Comparison of ENCODE assay signal across 1 cellular context in genomic region chr12:111597731-111598636, GRCh38.
A peak's percentile ranks its signal among the peaks of the same experiment; 100 is the strongest.
TF ChIP-seq lines count a peak whose summit lies in the region.

No MANE protein-coding gene starts in this region.

TF ChIP-seq in HEK293, 187 proteins besides CTCF, POLR2A, EP300 and RAD21 (continued from another document and continues in another):
- TF ChIP-seq ZBTB49 (tag by site-specific recombination; IDR thresholded peaks at IDR 0.05; ENCODE audit: low read depth) (no peak), ZNF629 (tag by site-specific recombination; IDR thresholded peaks at IDR 0.05) (no peak), KLF9 (tag by site-specific recombination; IDR thresholded peaks at IDR 0.05; ENCODE audit: low read depth) (peak; percentile 65), KLF17 (tag by site-specific recombination; IDR thresholded peaks at IDR 0.05) (no peak), ZNF610 (tag by site-specific recombination; IDR thresholded peaks at IDR 0.05; ENCODE audit: borderline replicate concordance) (no peak; the same call in 1 of the 2 replicates), ZNF426 (tag by site-specific recombination; IDR thresholded peaks at IDR 0.05) (no peak), ZNF221 (tag by site-specific recombination; IDR thresholded peaks at IDR 0.05; ENCODE audit: borderline replicate concordance) (no peak), ZNF658 (tag by site-specific recombination; IDR thresholded peaks at IDR 0.05) (no peak), RBAK (tag by site-specific recombination; IDR thresholded peaks at IDR 0.05) (no peak), KLF10 (tag by site-specific recombination; IDR thresholded peaks at IDR 0.05) (peak; percentile 86), ZNF248 (tag by site-specific recombination; IDR thresholded peaks at IDR 0.05) (no peak), ZNF211 (tag by site-specific recombination; IDR thresholded peaks at IDR 0.05; ENCODE audit: low read depth) (no peak), MEIS1 (CRISPR knock-in tag; IDR thresholded peaks at IDR 0.05; ENCODE audit: borderline replicate concordance) (no peak), ZFP3 (tag by site-specific recombination; IDR thresholded peaks at IDR 0.05; ENCODE audit: low read depth) (no peak), ZNF580 (tag by site-specific recombination; IDR thresholded peaks at IDR 0.05) (no peak), ZNF112 (tag by site-specific recombination; IDR thresholded peaks at IDR 0.05) (no peak), OSR2 (tag by site-specific recombination; IDR thresholded peaks at IDR 0.05) (peak; percentile 29; the same call in 1 of the 2 replicates), ZNF513 (tag by site-specific recombination; IDR thresholded peaks at IDR 0.05) (peak; percentile 43; the same call in 1 of the 2 replicates), KLF7 (tag by site-specific recombination; IDR thresholded peaks at IDR 0.05; ENCODE audit: borderline replicate concordance) (0 out of 2 replicates have a peak, but pooled peaks have one; percentile 46), ZNF18 (tag by site-specific recombination; IDR thresholded peaks at IDR 0.05) (peak; percentile 40; the same call in 1 of the 2 replicates), ZXDB (tag by site-specific recombination; IDR thresholded peaks at IDR 0.05) (no peak), PRDM1 (tag by site-specific recombination; IDR thresholded peaks at IDR 0.05) (no peak), ZFP41 (tag by site-specific recombination; IDR thresholded peaks at IDR 0.05; ENCODE audit: borderline replicate concordance) (no peak), ZBTB10 (tag by site-specific recombination; IDR thresholded peaks at IDR 0.05) (peak; percentile 82), ZBTB17 (tag by site-specific recombination; IDR thresholded peaks at IDR 0.05) (peak; percentile 81; the same call in 1 of the 2 replicates), ZNF433 (tag by site-specific recombination; IDR thresholded peaks at IDR 0.05; ENCODE audit: low read depth) (no peak), GLI2 (tag by site-specific recombination; IDR thresholded peaks at IDR 0.05; ENCODE audit: borderline replicate concordance, low read depth) (no peak), ZNF514 (tag by site-specific recombination; IDR thresholded peaks at IDR 0.05) (no peak), WT1 (tag by site-specific recombination; IDR thresholded peaks at IDR 0.05) (peak; percentile 10; the same call in 1 of the 2 replicates), TRIM28 (IDR thresholded peaks at IDR 0.05; ENCODE audit: borderline replicate concordance, low read length) (no peak), ZNF621 (tag by site-specific recombination; IDR thresholded peaks at IDR 0.05) (no peak), ZNF202 (tag by site-specific recombination; IDR thresholded peaks at IDR 0.05; ENCODE audit: borderline replicate concordance) (no peak), PRDM10 (tag by site-specific recombination; IDR thresholded peaks at IDR 0.05) (peak; percentile 90), ZBTB1 (tag by site-specific recombination; IDR thresholded peaks at IDR 0.05) (peak; percentile 91; the same call in 1 of the 2 replicates), ZNF239 (tag by site-specific recombination; IDR thresholded peaks at IDR 0.05) (no peak), SCRT1 (tag by site-specific recombination; IDR thresholded peaks at IDR 0.05; ENCODE audit: borderline replicate concordance) (no peak), SP7 (tag by site-specific recombination; IDR thresholded peaks at IDR 0.05) (peak; percentile 35; the same call in 1 of the 2 replicates), KLF16 (tag by site-specific recombination; IDR thresholded peaks at IDR 0.05) (peak; percentile 81), ZNF175 (tag by site-specific recombination; IDR thresholded peaks at IDR 0.05) (no peak), ZBTB8A (tag by site-specific recombination; IDR thresholded peaks at IDR 0.05) (peak; percentile 19; the same call in 1 of the 2 replicates), ZNF701 (tag by site-specific recombination; IDR thresholded peaks at IDR 0.05) (no peak), ZNF544 (tag by site-specific recombination; IDR thresholded peaks at IDR 0.05) (no peak), BCL6B (tag by site-specific recombination; IDR thresholded peaks at IDR 0.05) (no peak), ZNF311 (tag by site-specific recombination; IDR thresholded peaks at IDR 0.05; ENCODE audit: borderline replicate concordance) (no peak), ZBTB6 (tag by site-specific recombination; IDR thresholded peaks at IDR 0.05) (no peak), YY1 (tag by site-specific recombination; IDR thresholded peaks at IDR 0.05) (peak; percentile 71; the same call in 1 of the 2 replicates), ZNF19 (tag by site-specific recombination; IDR thresholded peaks at IDR 0.05; ENCODE audit: low read depth) (no peak), ZNF114 (tag by site-specific recombination; IDR thresholded peaks at IDR 0.05) (no peak), ZNF529 (tag by site-specific recombination; IDR thresholded peaks at IDR 0.05; ENCODE audit: insufficient replicate concordance) (no peak), ZNF157 (tag by site-specific recombination; IDR thresholded peaks at IDR 0.05) (no peak), ZNF140 (tag by site-specific recombination; IDR thresholded peaks at IDR 0.05) (no peak), ZNF596 (tag by site-specific recombination; IDR thresholded peaks at IDR 0.05) (no peak), ZSCAN30 (tag by site-specific recombination; IDR thresholded peaks at IDR 0.05) (peak; percentile 43; the same call in 1 of the 2 replicates), ZNF341 (tag by site-specific recombination; IDR thresholded peaks at IDR 0.05; ENCODE audit: low read depth) (peak; percentile 49), MZF1 (tag by site-specific recombination; IDR thresholded peaks at IDR 0.05; ENCODE audit: borderline replicate concordance) (peak; percentile 60; the same call in 1 of the 2 replicates), ZNF394 (tag by site-specific recombination; IDR thresholded peaks at IDR 0.05; ENCODE audit: borderline replicate concordance) (no peak)
